ENCODE assay signal across 29 cellular contexts in the genomic region with DNA sequence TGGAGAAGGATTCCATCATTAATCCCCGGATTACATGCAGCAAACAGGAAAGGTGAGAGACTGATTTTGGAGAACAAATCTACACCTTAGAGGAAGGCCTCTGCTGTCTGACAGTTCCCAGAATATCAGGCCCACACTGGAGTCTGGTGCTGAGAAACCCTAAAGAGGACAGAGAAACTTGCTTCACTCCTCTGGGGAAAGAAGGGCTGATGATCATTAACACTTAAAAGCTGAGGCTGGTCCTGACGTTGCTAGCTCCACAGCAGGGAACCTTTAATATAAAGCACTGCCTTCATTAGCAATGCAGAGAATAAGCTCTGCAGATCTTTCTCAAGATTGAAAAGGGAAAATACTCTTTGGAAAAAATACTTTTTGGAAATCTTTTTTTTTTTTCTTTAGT.
"Had no signal": no experiment of that assay in that cellular context is flagged by ENCODE, and none has a peak within 500 bp of the region (broad histone marks: within the 10 kb centered on the region; RNA-seq: fewer than 3 reads in every experiment).

No MANE protein-coding gene starts in this region.

- H3K27me3 Mint-ChIP-seq: activated B cell treated with CpG ODN at 0.5 μM for 24 hours; activated CD4-positive, alpha-beta T cell treated with anti-CD3 and anti-CD28 coated beads, Interleukin-2, amount 10 ng/mL, durations not matched to agents 24 days and 14 days; activated CD8-positive, alpha-beta memory T cell treated with anti-CD3 and anti-CD28 coated beads, Interleukin-2, amount 10 ng/mL, durations not matched to agents 7 days and 5 days; activated naive CD8-positive, alpha-beta T cell treated with anti-CD3 and anti-CD28 coated beads, Interleukin-2, amount 50 U/mL, for 24 hours; activated T-cell treated with anti-CD3 and anti-CD28 coated beads, Interleukin-2, amount 50 U/mL, for 24 hours; central memory CD8-positive, alpha-beta T cell; T-helper 17 cell had no signal

- DNase-seq: activated B cell treated with CpG ODN at 0.5 μM for 24 hours; activated CD4-positive, alpha-beta T cell treated with anti-CD3 and anti-CD28 coated beads for 1 hour; activated CD4-positive, alpha-beta T cell treated with anti-CD3 and anti-CD28 coated beads, Interleukin-2, amount 10 ng/mL, durations not matched to agents 24 days and 14 days; activated CD4-positive, alpha-beta T cell treated with anti-CD3 and anti-CD28 coated beads, Interleukin-2, amount 50 U/mL, for 48 hours; activated CD8-positive, alpha-beta memory T cell treated with anti-CD3 and anti-CD28 coated beads, Interleukin-2, amount 10 ng/mL, durations not matched to agents 7 days and 5 days; activated effector memory CD4-positive, alpha-beta T cell treated with Interleukin-2 at 50 U/mL for 16 hours; activated naive CD4-positive, alpha-beta T cell; activated naive CD8-positive, alpha-beta T cell treated with anti-CD3 and anti-CD28 coated beads, Interleukin-2, amount 50 U/mL, for 24 hours; activated T-cell treated with anti-CD3 and anti-CD28 coated beads, Interleukin-2, amount 50 U/mL, for 24 hours; amniotic stem cell; body of pancreas; Kasumi-1; NCI-H1105 treated with DMSO at 0.1 percent for 48 hours; NCI-H146; NCI-H187 treated with DMSO at 0.1 percent for 48 hours; NCI-H2081 treated with DMSO at 0.1 percent for 48 hours; NCI-H2171; NCI-H226; NCI-H69; Peyer's patch; Right ventricle myocardium superior; T-helper 17 cell; T-helper 9 cell had no signal

- H3K4me1 Mint-ChIP-seq: activated B cell treated with CpG ODN at 0.5 μM for 24 hours; activated CD4-positive, alpha-beta T cell treated with anti-CD3 and anti-CD28 coated beads, Interleukin-2, amount 10 ng/mL, durations not matched to agents 24 days and 14 days; activated CD8-positive, alpha-beta memory T cell treated with anti-CD3 and anti-CD28 coated beads, Interleukin-2, amount 10 ng/mL, durations not matched to agents 7 days and 5 days; activated naive CD8-positive, alpha-beta T cell treated with anti-CD3 and anti-CD28 coated beads, Interleukin-2, amount 50 U/mL, for 24 hours; central memory CD8-positive, alpha-beta T cell; T-helper 17 cell had no signal

- H3K27ac ChIP-seq: ascending aorta, body of pancreas, Peyer's patch, RWPE1, SJSA1 had no signal

- H3K9me3 Mint-ChIP-seq: activated CD4-positive, alpha-beta T cell treated with anti-CD3 and anti-CD28 coated beads, Interleukin-2, amount 10 ng/mL, durations not matched to agents 24 days and 14 days had no signal

- H3K27ac Mint-ChIP-seq: activated B cell treated with CpG ODN at 0.5 μM for 24 hours; activated CD4-positive, alpha-beta T cell treated with anti-CD3 and anti-CD28 coated beads, Interleukin-2, amount 10 ng/mL, durations not matched to agents 24 days and 14 days; activated CD8-positive, alpha-beta memory T cell treated with anti-CD3 and anti-CD28 coated beads, Interleukin-2, amount 10 ng/mL, durations not matched to agents 7 days and 5 days; activated naive CD4-positive, alpha-beta T cell treated with anti-CD3 and anti-CD28 coated beads, Interleukin-2, amount 50 U/mL, for 72 hours; activated naive CD8-positive, alpha-beta T cell treated with anti-CD3 and anti-CD28 coated beads, Interleukin-2, amount 50 U/mL, for 24 hours; activated T-cell treated with anti-CD3 and anti-CD28 coated beads, Interleukin-2, amount 50 U/mL, for 24 hours; T-helper 17 cell had no signal

- H3K4me3 ChIP-seq: ascending aorta, body of pancreas, Peyer's patch, SJSA1 had no signal

- H3K4me3 Mint-ChIP-seq: activated B cell treated with CpG ODN at 0.5 μM for 24 hours; activated CD4-positive, alpha-beta T cell treated with anti-CD3 and anti-CD28 coated beads, Interleukin-2, amount 10 ng/mL, durations not matched to agents 24 days and 14 days; activated CD8-positive, alpha-beta memory T cell treated with anti-CD3 and anti-CD28 coated beads, Interleukin-2, amount 10 ng/mL, durations not matched to agents 7 days and 5 days; activated naive CD8-positive, alpha-beta T cell treated with anti-CD3 and anti-CD28 coated beads, Interleukin-2, amount 50 U/mL, for 24 hours; activated T-cell treated with anti-CD3 and anti-CD28 coated beads, Interleukin-2, amount 50 U/mL, for 24 hours; activated T-helper 1 cell treated with anti-CD3 and anti-CD28 coated beads, Interleukin-12 subunit alpha, Interleukin-12 subunit beta, Interleukin-2, Interleukin-4 antibody, amounts not matched to agents 30 ng/mL and 10 ng/mL and 1 ng/mL, durations not matched to agents 14 hours and 24 hours and 36 hours; central memory CD8-positive, alpha-beta T cell; T-helper 17 cell had no signal

- H3K36me3 Mint-ChIP-seq: activated CD8-positive, alpha-beta memory T cell treated with anti-CD3 and anti-CD28 coated beads, Interleukin-2, amount 10 ng/mL, durations not matched to agents 7 days and 5 days; activated naive CD4-positive, alpha-beta T cell treated with anti-CD3 and anti-CD28 coated beads, Interleukin-2, amount 50 U/mL, for 72 hours had no signal

- H3K9me3 ChIP-seq: ascending aorta, body of pancreas, Peyer's patch had no signal

- H3K4me1 ChIP-seq: ascending aorta, body of pancreas, Peyer's patch, SJSA1 had no signal

- H3K27me3 ChIP-seq: ascending aorta, body of pancreas, Peyer's patch, SJSA1 had no signal

- ATAC-seq: activated CD8-positive, alpha-beta memory T cell treated with anti-CD3 and anti-CD28 coated beads, Interleukin-2, amount 10 ng/mL, durations not matched to agents 7 days and 5 days; activated naive CD4-positive, alpha-beta T cell treated with anti-CD3 and anti-CD28 coated beads, Interleukin-2, amount 50 U/mL, for 72 hours; activated naive CD8-positive, alpha-beta T cell treated with anti-CD3 and anti-CD28 coated beads, Interleukin-2, amount 50 U/mL, for 24 hours; body of pancreas; T-helper 17 cell had no signal

- H3K36me3 ChIP-seq: ascending aorta, Peyer's patch, SJSA1 had no signal
